Comparison of ENCODE assay signal across 1 cellular context in the genomic region with DNA sequence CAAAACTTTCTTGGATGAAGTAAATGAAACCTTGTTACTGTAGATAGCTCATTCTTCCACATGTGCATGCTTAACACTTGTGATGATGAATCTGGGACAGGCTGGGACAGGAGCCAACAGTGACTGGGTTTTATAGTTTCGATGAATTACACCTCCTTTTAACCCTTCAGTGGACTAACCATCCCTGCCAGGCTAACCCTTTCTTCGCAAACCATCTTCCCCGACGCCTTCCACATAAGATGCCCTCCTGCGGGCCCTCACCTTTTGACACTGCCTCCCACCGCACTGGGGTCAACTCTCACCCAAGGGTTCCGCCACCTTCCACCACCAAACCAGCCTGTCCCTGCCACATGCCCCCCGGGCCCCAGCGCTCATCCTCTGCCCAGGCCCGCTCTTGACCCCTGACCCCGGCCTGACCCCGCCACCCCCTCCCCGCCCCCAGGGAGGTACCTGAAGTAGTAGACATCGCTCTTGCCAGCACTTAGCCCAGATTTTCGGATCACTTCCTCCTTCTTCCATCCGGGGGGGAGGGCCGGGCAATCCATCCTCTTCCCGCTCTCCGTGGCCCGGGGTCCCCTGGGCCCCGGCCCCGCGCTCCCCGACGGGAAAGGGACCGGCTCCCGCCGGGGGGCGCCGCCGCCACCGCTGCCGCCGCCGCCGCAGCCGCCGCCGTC.
TF ChIP-seq lines count a peak whose summit lies in the region.

No MANE protein-coding gene starts in this region.

TF ChIP-seq in K562, 482 proteins besides CTCF, POLR2A, EP300 and RAD21 (continued from another document):
- TF ChIP-seq, protein P1, sequence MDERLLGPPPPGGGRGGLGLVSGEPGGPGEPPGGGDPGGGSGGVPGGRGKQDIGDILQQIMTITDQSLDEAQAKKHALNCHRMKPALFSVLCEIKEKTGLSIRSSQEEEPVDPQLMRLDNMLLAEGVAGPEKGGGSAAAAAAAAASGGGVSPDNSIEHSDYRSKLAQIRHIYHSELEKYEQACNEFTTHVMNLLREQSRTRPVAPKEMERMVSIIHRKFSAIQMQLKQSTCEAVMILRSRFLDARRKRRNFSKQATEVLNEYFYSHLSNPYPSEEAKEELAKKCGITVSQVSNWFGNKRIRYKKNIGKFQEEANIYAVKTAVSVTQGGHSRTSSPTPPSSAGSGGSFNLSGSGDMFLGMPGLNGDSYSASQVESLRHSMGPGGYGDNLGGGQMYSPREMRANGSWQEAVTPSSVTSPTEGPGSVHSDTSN (CRISPR knock-in tag; IDR thresholded peaks at IDR 0.05; ENCODE audit: low read depth) = no peak
- TF ChIP-seq, protein P1 (tag; conservative IDR thresholded peaks at IDR 0.05; ENCODE audit: low read depth) = peak; percentile 40
- peak; percentile 82 for TF ChIP-seq NR2C1 (IDR thresholded peaks at IDR 0.05)
- peak; percentile 81 for TF ChIP-seq NR2C1 (tag; IDR thresholded peaks at IDR 0.05)
- TF ChIP-seq, protein P2, sequence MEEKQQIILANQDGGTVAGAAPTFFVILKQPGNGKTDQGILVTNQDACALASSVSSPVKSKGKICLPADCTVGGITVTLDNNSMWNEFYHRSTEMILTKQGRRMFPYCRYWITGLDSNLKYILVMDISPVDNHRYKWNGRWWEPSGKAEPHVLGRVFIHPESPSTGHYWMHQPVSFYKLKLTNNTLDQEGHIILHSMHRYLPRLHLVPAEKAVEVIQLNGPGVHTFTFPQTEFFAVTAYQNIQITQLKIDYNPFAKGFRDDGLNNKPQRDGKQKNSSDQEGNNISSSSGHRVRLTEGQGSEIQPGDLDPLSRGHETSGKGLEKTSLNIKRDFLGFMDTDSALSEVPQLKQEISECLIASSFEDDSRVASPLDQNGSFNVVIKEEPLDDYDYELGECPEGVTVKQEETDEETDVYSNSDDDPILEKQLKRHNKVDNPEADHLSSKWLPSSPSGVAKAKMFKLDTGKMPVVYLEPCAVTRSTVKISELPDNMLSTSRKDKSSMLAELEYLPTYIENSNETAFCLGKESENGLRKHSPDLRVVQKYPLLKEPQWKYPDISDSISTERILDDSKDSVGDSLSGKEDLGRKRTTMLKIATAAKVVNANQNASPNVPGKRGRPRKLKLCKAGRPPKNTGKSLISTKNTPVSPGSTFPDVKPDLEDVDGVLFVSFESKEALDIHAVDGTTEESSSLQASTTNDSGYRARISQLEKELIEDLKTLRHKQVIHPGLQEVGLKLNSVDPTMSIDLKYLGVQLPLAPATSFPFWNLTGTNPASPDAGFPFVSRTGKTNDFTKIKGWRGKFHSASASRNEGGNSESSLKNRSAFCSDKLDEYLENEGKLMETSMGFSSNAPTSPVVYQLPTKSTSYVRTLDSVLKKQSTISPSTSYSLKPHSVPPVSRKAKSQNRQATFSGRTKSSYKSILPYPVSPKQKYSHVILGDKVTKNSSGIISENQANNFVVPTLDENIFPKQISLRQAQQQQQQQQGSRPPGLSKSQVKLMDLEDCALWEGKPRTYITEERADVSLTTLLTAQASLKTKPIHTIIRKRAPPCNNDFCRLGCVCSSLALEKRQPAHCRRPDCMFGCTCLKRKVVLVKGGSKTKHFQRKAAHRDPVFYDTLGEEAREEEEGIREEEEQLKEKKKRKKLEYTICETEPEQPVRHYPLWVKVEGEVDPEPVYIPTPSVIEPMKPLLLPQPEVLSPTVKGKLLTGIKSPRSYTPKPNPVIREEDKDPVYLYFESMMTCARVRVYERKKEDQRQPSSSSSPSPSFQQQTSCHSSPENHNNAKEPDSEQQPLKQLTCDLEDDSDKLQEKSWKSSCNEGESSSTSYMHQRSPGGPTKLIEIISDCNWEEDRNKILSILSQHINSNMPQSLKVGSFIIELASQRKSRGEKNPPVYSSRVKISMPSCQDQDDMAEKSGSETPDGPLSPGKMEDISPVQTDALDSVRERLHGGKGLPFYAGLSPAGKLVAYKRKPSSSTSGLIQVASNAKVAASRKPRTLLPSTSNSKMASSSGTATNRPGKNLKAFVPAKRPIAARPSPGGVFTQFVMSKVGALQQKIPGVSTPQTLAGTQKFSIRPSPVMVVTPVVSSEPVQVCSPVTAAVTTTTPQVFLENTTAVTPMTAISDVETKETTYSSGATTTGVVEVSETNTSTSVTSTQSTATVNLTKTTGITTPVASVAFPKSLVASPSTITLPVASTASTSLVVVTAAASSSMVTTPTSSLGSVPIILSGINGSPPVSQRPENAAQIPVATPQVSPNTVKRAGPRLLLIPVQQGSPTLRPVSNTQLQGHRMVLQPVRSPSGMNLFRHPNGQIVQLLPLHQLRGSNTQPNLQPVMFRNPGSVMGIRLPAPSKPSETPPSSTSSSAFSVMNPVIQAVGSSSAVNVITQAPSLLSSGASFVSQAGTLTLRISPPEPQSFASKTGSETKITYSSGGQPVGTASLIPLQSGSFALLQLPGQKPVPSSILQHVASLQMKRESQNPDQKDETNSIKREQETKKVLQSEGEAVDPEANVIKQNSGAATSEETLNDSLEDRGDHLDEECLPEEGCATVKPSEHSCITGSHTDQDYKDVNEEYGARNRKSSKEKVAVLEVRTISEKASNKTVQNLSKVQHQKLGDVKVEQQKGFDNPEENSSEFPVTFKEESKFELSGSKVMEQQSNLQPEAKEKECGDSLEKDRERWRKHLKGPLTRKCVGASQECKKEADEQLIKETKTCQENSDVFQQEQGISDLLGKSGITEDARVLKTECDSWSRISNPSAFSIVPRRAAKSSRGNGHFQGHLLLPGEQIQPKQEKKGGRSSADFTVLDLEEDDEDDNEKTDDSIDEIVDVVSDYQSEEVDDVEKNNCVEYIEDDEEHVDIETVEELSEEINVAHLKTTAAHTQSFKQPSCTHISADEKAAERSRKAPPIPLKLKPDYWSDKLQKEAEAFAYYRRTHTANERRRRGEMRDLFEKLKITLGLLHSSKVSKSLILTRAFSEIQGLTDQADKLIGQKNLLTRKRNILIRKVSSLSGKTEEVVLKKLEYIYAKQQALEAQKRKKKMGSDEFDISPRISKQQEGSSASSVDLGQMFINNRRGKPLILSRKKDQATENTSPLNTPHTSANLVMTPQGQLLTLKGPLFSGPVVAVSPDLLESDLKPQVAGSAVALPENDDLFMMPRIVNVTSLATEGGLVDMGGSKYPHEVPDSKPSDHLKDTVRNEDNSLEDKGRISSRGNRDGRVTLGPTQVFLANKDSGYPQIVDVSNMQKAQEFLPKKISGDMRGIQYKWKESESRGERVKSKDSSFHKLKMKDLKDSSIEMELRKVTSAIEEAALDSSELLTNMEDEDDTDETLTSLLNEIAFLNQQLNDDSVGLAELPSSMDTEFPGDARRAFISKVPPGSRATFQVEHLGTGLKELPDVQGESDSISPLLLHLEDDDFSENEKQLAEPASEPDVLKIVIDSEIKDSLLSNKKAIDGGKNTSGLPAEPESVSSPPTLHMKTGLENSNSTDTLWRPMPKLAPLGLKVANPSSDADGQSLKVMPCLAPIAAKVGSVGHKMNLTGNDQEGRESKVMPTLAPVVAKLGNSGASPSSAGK (IDR thresholded peaks at IDR 0.05) = 0 out of 2 replicates have a peak, but pooled peaks have one; percentile 10
- no peak for TF ChIP-seq ZNF79 (CRISPR knock-in tag; IDR thresholded peaks at IDR 0.05; ENCODE audit: low read depth)
- peak; percentile 43; the same call in 1 of the 2 replicates for TF ChIP-seq SPI1 (IDR thresholded peaks at IDR 0.05; ENCODE audit: borderline replicate concordance, low read depth, low read length)
- TF ChIP-seq, protein P3, sequence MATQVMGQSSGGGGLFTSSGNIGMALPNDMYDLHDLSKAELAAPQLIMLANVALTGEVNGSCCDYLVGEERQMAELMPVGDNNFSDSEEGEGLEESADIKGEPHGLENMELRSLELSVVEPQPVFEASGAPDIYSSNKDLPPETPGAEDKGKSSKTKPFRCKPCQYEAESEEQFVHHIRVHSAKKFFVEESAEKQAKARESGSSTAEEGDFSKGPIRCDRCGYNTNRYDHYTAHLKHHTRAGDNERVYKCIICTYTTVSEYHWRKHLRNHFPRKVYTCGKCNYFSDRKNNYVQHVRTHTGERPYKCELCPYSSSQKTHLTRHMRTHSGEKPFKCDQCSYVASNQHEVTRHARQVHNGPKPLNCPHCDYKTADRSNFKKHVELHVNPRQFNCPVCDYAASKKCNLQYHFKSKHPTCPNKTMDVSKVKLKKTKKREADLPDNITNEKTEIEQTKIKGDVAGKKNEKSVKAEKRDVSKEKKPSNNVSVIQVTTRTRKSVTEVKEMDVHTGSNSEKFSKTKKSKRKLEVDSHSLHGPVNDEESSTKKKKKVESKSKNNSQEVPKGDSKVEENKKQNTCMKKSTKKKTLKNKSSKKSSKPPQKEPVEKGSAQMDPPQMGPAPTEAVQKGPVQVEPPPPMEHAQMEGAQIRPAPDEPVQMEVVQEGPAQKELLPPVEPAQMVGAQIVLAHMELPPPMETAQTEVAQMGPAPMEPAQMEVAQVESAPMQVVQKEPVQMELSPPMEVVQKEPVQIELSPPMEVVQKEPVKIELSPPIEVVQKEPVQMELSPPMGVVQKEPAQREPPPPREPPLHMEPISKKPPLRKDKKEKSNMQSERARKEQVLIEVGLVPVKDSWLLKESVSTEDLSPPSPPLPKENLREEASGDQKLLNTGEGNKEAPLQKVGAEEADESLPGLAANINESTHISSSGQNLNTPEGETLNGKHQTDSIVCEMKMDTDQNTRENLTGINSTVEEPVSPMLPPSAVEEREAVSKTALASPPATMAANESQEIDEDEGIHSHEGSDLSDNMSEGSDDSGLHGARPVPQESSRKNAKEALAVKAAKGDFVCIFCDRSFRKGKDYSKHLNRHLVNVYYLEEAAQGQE (CRISPR knock-in tag; IDR thresholded peaks at IDR 0.05; ENCODE audit: low read depth) = no peak
